Comparison of ENCODE assay signal across 8 cellular contexts in genomic region chr7:128830231-128831177, GRCh38. TPM values are rescaled to one million over a fixed set of nuclear protein-coding genes. Genes with fewer than 3 reads are reported as not detected.
DNase-seq lines count a peak whose midpoint lies in the region; ATAC-seq and TF ChIP-seq lines count a peak whose summit lies in the region.

FLNC (plus strand) TSS chr7:128830406; CDS start chr7:128830638, 232 bp downstream.

- 1% methylated on average over 108 of the region's 109 CpGs for WGBS in urinary bladder

- peak; percentile 92 for DNase-seq in AG20443 (ENCODE audit: low spot score)
- DNase-seq in M059J (ENCODE audit: low read depth): peak; percentile 69
- DNase-seq in fibroblast of villous mesenchyme (ENCODE audit: low read depth): peak; percentile 75
- no peak for DNase-seq in DMS 273 treated with DMSO at 0.1 percent for 48 hours (lab: John Stamatoyannopoulos, UW)
- DNase-seq in NCI-H1436 treated with DMSO at 0.1 percent for 48 hours (lab: John Stamatoyannopoulos, UW): no peak

- no peak within 1 kb of the TSS for H3K27ac Mint-ChIP-seq in activated T-helper 17 cell treated with anti-CD3 and anti-CD28 coated beads, Interleukin-2, amount 50 U/mL, for 72 hours

- H3K36me3 ChIP-seq in neural cell (ENCODE audit: insufficient read depth, low read length): no peaks in the 10 kb centered on the region
- no peaks in the 10 kb centered on the region for H3K36me3 ChIP-seq in urinary bladder (ENCODE audit: insufficient read depth)

- peak within 1 kb of the TSS; percentile 64 for H3K4me3 Mint-ChIP-seq in activated T-helper 17 cell treated with anti-CD3 and anti-CD28 coated beads, Interleukin-2, amount 50 U/mL, for 72 hours

- no peaks in the 10 kb centered on the region for H3K9me2 ChIP-seq in neural cell (ENCODE audit: insufficient read depth, low read length)

- no peaks in the 10 kb centered on the region for H3K4me1 Mint-ChIP-seq in activated T-helper 17 cell treated with anti-CD3 and anti-CD28 coated beads, Interleukin-2, amount 50 U/mL, for 72 hours

- H3F3A ChIP-seq in neural cell (ENCODE audit: insufficient read depth, low read length, poor library complexity, severe bottlenecking): no peaks in the 10 kb centered on the region

- no peak within 1 kb of the TSS for H3K4me2 ChIP-seq in neural cell (ENCODE audit: low read length)

- H3K4me1 ChIP-seq in urinary bladder (ENCODE audit: insufficient read depth): peaks cover 2% of the 10 kb centered on the region

- no peaks in the 10 kb centered on the region for H4K20me1 ChIP-seq in neural cell (ENCODE audit: insufficient read depth)

- TF ChIP-seq CTCF in fibroblast of villous mesenchyme (IDR thresholded peaks at IDR 0.05; ENCODE audit: insufficient read depth, low read depth, low read length) (no peak), neural cell (IDR thresholded peaks at IDR 0.05; ENCODE audit: poor library complexity, severe bottlenecking) (no peak)

- ATAC-seq in activated T-helper 17 cell treated with anti-CD3 and anti-CD28 coated beads, Interleukin-2, amount 50 U/mL, for 72 hours (replicated peaks): peak; percentile 65

- H3K4me3 ChIP-seq in fibroblast of villous mesenchyme (ENCODE audit: low read depth, low read length) (peak within 1 kb of the TSS; percentile 78), neural cell (ENCODE audit: low read length) (peak within 1 kb of the TSS; percentile 30), urinary bladder (ENCODE audit: low read depth, low read length) (peak within 1 kb of the TSS; percentile 52)

- no peaks in the 10 kb centered on the region for H3K79me2 ChIP-seq in neural cell (replicated peaks; ENCODE audit: insufficient read depth, low read length)

- H3K27me3 Mint-ChIP-seq in activated T-helper 17 cell treated with anti-CD3 and anti-CD28 coated beads, Interleukin-2, amount 50 U/mL, for 72 hours: peaks cover 24% of the 10 kb centered on the region

- no peak for TF ChIP-seq RAD21 in neural cell (conservative IDR thresholded peaks at IDR 0.05)

- no peak within 1 kb of the TSS for H3K9ac ChIP-seq in neural cell (ENCODE audit: low read length)

- no peak within 1 kb of the TSS for H3K27ac ChIP-seq in neural cell (ENCODE audit: low read length)
- H3K27ac ChIP-seq in urinary bladder (ENCODE audit: low read depth): peak within 1 kb of the TSS; percentile 42

- no peaks in the 10 kb centered on the region for H3K9me3 Mint-ChIP-seq in activated T-helper 17 cell treated with anti-CD3 and anti-CD28 coated beads, Interleukin-2, amount 50 U/mL, for 72 hours

- no peak for TF ChIP-seq EP300 in neural cell (conservative IDR thresholded peaks at IDR 0.05; ENCODE audit: poor library complexity, severe bottlenecking)

- H3K9me3 ChIP-seq in neural cell (ENCODE audit: low read length): no peaks in the 10 kb centered on the region

- H3K36me3 Mint-ChIP-seq in activated T-helper 17 cell treated with anti-CD3 and anti-CD28 coated beads, Interleukin-2, amount 50 U/mL, for 72 hours (ENCODE audit: low read depth): no peaks in the 10 kb centered on the region

- no peak within 1 kb of the TSS for H2AFZ ChIP-seq in neural cell (ENCODE audit: low read depth, low read length)

- H3K27me3 ChIP-seq in neural cell (ENCODE audit: insufficient read depth, low read depth, low read length): peaks cover 25% of the 10 kb centered on the region

TF ChIP-seq in neural cell, 6 proteins besides CTCF, POLR2A, EP300 and RAD21:
- peak; percentile 60 for TF ChIP-seq EZH2 (IDR thresholded peaks at IDR 0.05; ENCODE audit: borderline replicate concordance, insufficient read depth, low read length, poor library complexity, severe bottlenecking)
- no peak for TF ChIP-seq REST (IDR thresholded peaks at IDR 0.05; ENCODE audit: borderline replicate concordance)

RNA-seq across cellular contexts. Expression of gene FLNC, which starts in this region (rescaled TPM):
- total RNA-seq in M059J (2014; rRNA removed; shearing (Covaris generic)): 60.7 and 150 TPM in 2 replicates
- under 1 TPM; 0.02 to 0.05 TPM for total RNA-seq in activated T-helper 17 cell treated with anti-CD3 and anti-CD28 coated beads, Interleukin-2, amount 50 U/mL, for 72 hours
- total RNA-seq in fibroblast of villous mesenchyme (185 and 202 TPM in 2 replicates), urinary bladder (136 TPM)
- polyA plus RNA-seq in neural cell (0.36 and 0.60 TPM in 2 replicates), urinary bladder (336 TPM)
- 0.46 and 0.49 TPM in 2 replicates for polyA minus RNA-seq in neural cell

Comparison
In these comparisons a context has a peak if more than half of its experiments do, and no peak if none do; other contexts are left out.
1. RNA of gene FLNC (total RNA-seq): 185 to 202 TPM in fibroblast of villous mesenchyme, 60.7 to 150 TPM in M059J and 136 TPM in urinary bladder (single experiment); 0.02 to 0.05 TPM in activated T-helper 17 cell treated with anti-CD3 and anti-CD28 coated beads, Interleukin-2, amount 50 U/mL, for 72 hours; every median in the first group is over 10 times any median in the second.
2. RNA of gene FLNC (polyA plus RNA-seq): 336 TPM in urinary bladder (single experiment); 0.36 to 0.60 TPM in neural cell; every median in the first group is over 100 times any median in the second.
3. Peak in ATAC-seq in activated T-helper 17 cell treated with anti-CD3 and anti-CD28 coated beads, Interleukin-2, amount 50 U/mL, for 72 hours; RNA of the gene not detected or under 1 TPM.
4. DNase-seq: peak in AG20443 (single experiment), M059J (single experiment) and fibroblast of villous mesenchyme (single experiment); none in DMS 273 treated with DMSO at 0.1 percent for 48 hours (single experiment) and NCI-H1436 treated with DMSO at 0.1 percent for 48 hours (single experiment).
5. Peak in every context shown above with its lines, with median percentiles within 50 percentile points of each other: H3K4me3 ChIP-seq.